ENCODE assay signal across 21 cellular contexts in the genomic region with DNA sequence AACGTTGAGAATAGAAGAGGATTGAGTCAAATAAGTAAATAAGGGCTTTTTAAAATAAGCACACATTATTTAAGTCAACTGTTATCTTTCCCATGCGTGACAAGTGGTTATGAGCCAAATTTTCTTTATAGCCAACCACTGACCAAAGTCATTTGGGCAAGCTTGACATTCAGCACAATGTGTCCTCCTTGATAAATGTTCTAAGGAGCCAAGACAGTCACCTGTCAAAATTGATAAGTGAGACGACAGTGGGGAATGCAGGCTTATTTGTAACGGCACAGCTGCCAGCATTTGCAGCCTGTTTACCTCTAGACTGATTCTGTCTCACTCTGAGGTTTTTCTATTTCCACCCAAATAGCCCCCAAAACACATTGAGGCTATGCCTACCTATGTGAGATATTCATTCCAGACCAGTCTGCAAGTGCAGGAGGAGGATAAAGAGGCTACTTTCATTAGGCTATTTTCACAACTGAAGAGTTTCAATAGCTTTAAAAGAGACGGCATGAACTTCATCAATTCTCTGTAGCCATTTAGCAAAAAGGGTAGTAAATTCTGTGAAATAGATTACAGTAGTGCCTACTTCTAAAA.
"Had no signal": no experiment of that assay in that cellular context is flagged by ENCODE, and none has a peak within 500 bp of the region (broad histone marks: within the 10 kb centered on the region; RNA-seq: fewer than 3 reads in every experiment).

No MANE protein-coding gene starts in this region.

- DNase-seq: activated CD4-positive, alpha-beta T cell treated with anti-CD3 and anti-CD28 coated beads for 4 hours; activated CD8-positive, alpha-beta memory T cell treated with anti-CD3 and anti-CD28 coated beads, Interleukin-2, amount 50 U/mL, for 4 hours; activated CD8-positive, alpha-beta T cell treated with anti-CD3 and anti-CD28 coated beads for 36 hours; activated naive CD4-positive, alpha-beta T cell treated with anti-CD3 and anti-CD28 coated beads, Interleukin-2, amount 50 U/mL, for 16 hours; activated naive CD8-positive, alpha-beta T cell treated with anti-CD3 and anti-CD28 coated beads, Interleukin-2, amount 10 ng/mL, durations not matched to agents 7 days and 5 days; activated T-cell treated with anti-CD3 and anti-CD28 coated beads, Interleukin-2, amount 50 U/mL, for 72 hours; aorta; central memory CD4-positive, alpha-beta T cell; NCI-H1048; NCI-H1417; NCI-H1694; NCI-H2029 treated with DMSO at 0.1 percent for 48 hours; NCI-H345; NCI-H510A; NCI-H526 treated with DMSO at 0.1 percent for 48 hours; SIG-M5; T-helper 17 cell; T-helper 9 cell had no signal

- FAIRE-seq: bronchial epithelial cell, TTC549 had no signal

- ATAC-seq: activated CD4-positive, CD25-positive, alpha-beta regulatory T cell treated with anti-CD3 and anti-CD28 coated beads, Interleukin-2, amount 50 U/mL, for 24 hours; activated CD8-positive, alpha-beta T cell treated with anti-CD3 and anti-CD28 coated beads for 36 hours; activated T-cell treated with anti-CD3 and anti-CD28 coated beads, Interleukin-2, amount 50 U/mL, for 72 hours; T-helper 17 cell had no signal
